In genomic region chr5:181163487-181164075, GRCh38 we compare ENCODE assay signal across 11 cellular contexts. TPM values are rescaled to one million over a fixed set of nuclear protein-coding genes. Genes with fewer than 3 reads are reported as not detected.
DNase-seq lines count a peak whose midpoint lies in the region; ATAC-seq and TF ChIP-seq lines count a peak whose summit lies in the region.
"Had no signal": no experiment of that assay in that cellular context is flagged by ENCODE, and none has a peak within 500 bp of the region (broad histone marks: within the 10 kb centered on the region; RNA-seq: fewer than 3 reads in every experiment).

No MANE protein-coding gene starts in this region.

- H2BK120ac ChIP-seq in IMR-90 (ENCODE audit: low read depth, low read length): no peak overlapping the region

- H3K36me3 Mint-ChIP-seq in activated naive CD8-positive, alpha-beta T cell: no peaks in the 10 kb centered on the region
- H3K36me3 Mint-ChIP-seq in naive B cell: peaks cover 0 to under 1% of the 10 kb centered on the region in 2 donors

- H4K8ac ChIP-seq in IMR-90 (ENCODE audit: low read depth in 2 of 2, low read length in 2 of 2): no peak overlapping the region

- no peaks in the 10 kb centered on the region for H3K27me3 Mint-ChIP-seq in activated naive CD8-positive, alpha-beta T cell
- peaks cover 14 to 55% (median 54%) of the 10 kb centered on the region in 3 donors for H3K27me3 Mint-ChIP-seq in naive B cell

- peaks cover 4% of the 10 kb centered on the region for H3K4me1 ChIP-seq in IMR-90 (ENCODE audit: control insufficient read depth, insufficient read depth, low read length)

- no peak overlapping the region for H3K27ac ChIP-seq in IMR-90 (ENCODE audit: insufficient read depth, low read length)

- H3K9ac ChIP-seq in IMR-90 (ENCODE audit: low read depth, low read length): no peak overlapping the region

- intact Hi-C loops in IMR-90 (cut with micrococcal nuclease): no loop called here

- peak; percentile 24 for DNase-seq in GM10248 (ENCODE audit: extremely low spot score)
- no peak for DNase-seq in IMR-90
- no peak for DNase-seq in naive B cell
- no peak for DNase-seq in NCI-H2171 (lab: John Stamatoyannopoulos, UW)
- no peak for DNase-seq in epidermal melanocyte (ENCODE audit: insufficient read length, low spot score)
- no peak for DNase-seq in activated gamma-delta T cell treated with Interleukin-2 at 50 U/mL for 16 hours
- DNase-seq: kidney had no signal

- H3K9me3 Mint-ChIP-seq in activated naive CD8-positive, alpha-beta T cell (ENCODE audit: low read depth): no peaks in the 10 kb centered on the region
- peaks cover 0 to 27% (median 10%) of the 10 kb centered on the region in 7 donors for H3K9me3 Mint-ChIP-seq in naive B cell

- H4K5ac ChIP-seq in IMR-90 (ENCODE audit: low read depth, low read length): no peak overlapping the region; the same call in 1 of the 2 replicates

- peak overlapping the region; percentile 12; the same call in 1 of the 2 replicates for H3K4me3 ChIP-seq in IMR-90 (ENCODE audit: insufficient read depth, low read depth, low read length)
- H3K4me3 ChIP-seq: HAP-1 had no signal

- peak overlapping the region; percentile 42 for H2AK9ac ChIP-seq in IMR-90 (replicated peaks; ENCODE audit: low read depth, low read length, poor library complexity)

- no TSS peak for BruUV-seq in IMR-90 (replicated peaks; lab: Mats Ljungman, UMichigan)

- 33% methylated on average over 10 of the region's 16 CpGs; no CpG with 5 or more reads in 1 of the 2 experiments for WGBS in IMR-90 (ENCODE audit: extremely low coverage in 2 of 2, insufficient read length in 1 of 2), 2 experiments

- TF ChIP-seq POLR2A in IMR-90 (IDR thresholded peaks at IDR 0.05; ENCODE audit: low read depth, low read length): no peak

- no peak overlapping the region for H3K18ac ChIP-seq in IMR-90 (ENCODE audit: low read depth, low read length)

- no peak overlapping the region for H4K91ac ChIP-seq in IMR-90 (ENCODE audit: insufficient read depth, low read depth, low read length)

- H3K4me2 ChIP-seq in IMR-90 (ENCODE audit: low read depth, low read length): peak overlapping the region; percentile 56; the same call in 1 of the 2 replicates

- no peaks in the 10 kb centered on the region for H3K27me3 ChIP-seq in IMR-90 (ENCODE audit: control insufficient read depth, insufficient read depth, low read length)

- peak overlapping the region; percentile 86 for H3K4me3 Mint-ChIP-seq in activated naive CD8-positive, alpha-beta T cell
- peak overlapping the region in 6 of 8 donors; percentile 40 to 94 (median 91) for H3K4me3 Mint-ChIP-seq in naive B cell

- no peak overlapping the region for H3K56ac ChIP-seq in IMR-90 (ENCODE audit: extremely low read depth, insufficient read depth, low read length)

- H3K14ac ChIP-seq in IMR-90 (replicated peaks; ENCODE audit: low read depth, low read length): no peak overlapping the region; the same call in 1 of the 2 replicates

- in situ Hi-C loops in IMR-90 (cut with MboI; ENCODE audit: low sequenced_read_pairs): no loop called here

- H2AFZ ChIP-seq in IMR-90 (replicated peaks; ENCODE audit: low read length, poor library complexity): peak overlapping the region; percentile 85

- no peaks in the 10 kb centered on the region for H4K20me1 ChIP-seq in IMR-90 (ENCODE audit: insufficient read depth, low read length)

- H2BK20ac ChIP-seq in IMR-90 (ENCODE audit: low read depth, low read length): no peak overlapping the region

- peak overlapping the region; percentile 97 for H3K27ac Mint-ChIP-seq in activated naive CD8-positive, alpha-beta T cell
- H3K27ac Mint-ChIP-seq in naive B cell: peak overlapping the region in 3 of 6 donors; percentile 9 to 97 (median 80)

- dilution Hi-C loops in IMR-90 (cut with HindIII; ENCODE audit: low sequenced_read_pairs, unreplicated experiment): no loop called here

- peaks cover 3% of the 10 kb centered on the region for H3K9me1 ChIP-seq in IMR-90 (ENCODE audit: insufficient read depth, low read length)

- TF ChIP-seq CTCF in GM10248 (IDR thresholded peaks at IDR 0.05; ENCODE audit: control extremely low read depth, extremely low read depth, low read depth, missing control alignments) (no peak), IMR-90 (conservative IDR thresholded peaks at IDR 0.05; ENCODE audit: low read depth, low read length) (no peak)

- H2BK5ac ChIP-seq in IMR-90 (ENCODE audit: low read depth, low read length, poor library complexity, severe bottlenecking): no peak overlapping the region

- ATAC-seq in IMR-90 (ENCODE audit: low read depth) (peak; percentile 2), naive B cell (ENCODE audit: low read depth in 2 of 2) (no peak), GM19397 (IDR thresholded peaks at IDR 0.05; ENCODE audit: unreplicated experiment) (no peak)

- POLR2A ChIA-PET in GM10248 (lab: Yijun Ruan, JAX) (no interaction called here), IMR-90 (lab: Charles Lee; ENCODE audit: unreplicated experiment) (no interaction called here)

- no peak overlapping the region for H3K23ac ChIP-seq in IMR-90 (ENCODE audit: low read depth, low read length)

- CTCF ChIA-PET in GM10248 (lab: Yijun Ruan, JAX) (interaction anchor here (0.9 to 1.6 kb wide), 5 partner anchors 14 to 59 kb away, joined by 3 to 8 read pairs (median 4); no protein-coding TSS in a partner anchor), IMR-90 (lab: Yijun Ruan, JAX) (interaction anchor here (0.6 kb wide), 1 partner anchor 1615 kb away, joined by 3 read pairs; no protein-coding TSS in a partner anchor)

- TF ChIP-seq RAD21 in IMR-90 (IDR thresholded peaks at IDR 0.05; ENCODE audit: low read length): no peak

- no peak overlapping the region for H2BK15ac ChIP-seq in IMR-90 (ENCODE audit: low read depth, low read length)

- H3K4ac ChIP-seq in IMR-90 (ENCODE audit: low read depth, low read length): no peak overlapping the region

- no peak overlapping the region for H2AK5ac ChIP-seq in IMR-90 (ENCODE audit: low read depth, low read length)

- H3K36me3 ChIP-seq in IMR-90 (ENCODE audit: control insufficient read depth, insufficient read depth, low read length): no peaks in the 10 kb centered on the region
- H3K36me3 ChIP-seq: HAP-1 had no signal

- H3K79me1 ChIP-seq in IMR-90 (ENCODE audit: low read depth in 1 of 2, low read length in 2 of 2): no peaks in the 10 kb centered on the region

- H3K9me3 ChIP-seq in IMR-90 (ENCODE audit: control insufficient read depth, insufficient read depth, low read length): no peaks in the 10 kb centered on the region
- H3K9me3 ChIP-seq: HAP-1 had no signal

- peaks cover 65% of the 10 kb centered on the region for H3K4me1 Mint-ChIP-seq in activated naive CD8-positive, alpha-beta T cell (ENCODE audit: low read depth)
- H3K4me1 Mint-ChIP-seq in naive B cell: peaks cover 20 to 64% (median 29%) of the 10 kb centered on the region in 3 donors

TF ChIP-seq in IMR-90, 13 proteins besides CTCF, POLR2A, EP300 and RAD21:
- no peak for TF ChIP-seq ELK1 (IDR thresholded peaks at IDR 0.05; ENCODE audit: borderline replicate concordance, low read depth, low read length)
- TF ChIP-seq MXI1 (IDR thresholded peaks at IDR 0.05; ENCODE audit: borderline replicate concordance, low read depth, low read length): no peak
- TF ChIP-seq CHD1 (IDR thresholded peaks at IDR 0.05; ENCODE audit: low read depth, low read length): no peak
- no peak for TF ChIP-seq FOS (IDR thresholded peaks at IDR 0.05; ENCODE audit: low read depth, low read length)
- 0 out of 2 replicates have a peak, but pooled peaks have one; percentile 0 for TF ChIP-seq CEBPB (IDR thresholded peaks at IDR 0.05; ENCODE audit: low read depth, low read length)
- TF ChIP-seq SMC3 (IDR thresholded peaks at IDR 0.05; ENCODE audit: low read depth, low read length): no peak
TF ChIP-seq in IMR-90: peak in this region for 1.

RNA-seq across cellular contexts. Expression of gene OR2V2, which starts 16.2 kb away (rescaled TPM):
- not detected in 2 replicates for total RNA-seq in IMR-90 (2012; rRNA removed)
- not detected in 2 replicates for polyA plus RNA-seq in IMR-90 (2012; rRNA removed)
- polyA plus RNA-seq in IMR-90 (2012; cell fraction: cytosol; rRNA removed): not detected in 2 replicates
- polyA plus RNA-seq in IMR-90 (2012; cell fraction: nucleus; rRNA removed; ENCODE audit: low replicate concordance): not detected in 2 replicates
- not detected for polyA plus RNA-seq in naive B cell (ENCODE audit: low read depth in 6 of 6)
- total RNA-seq: kidney, NCI-H460 had no signal

RNA-seq across cellular contexts. Expression of gene OR2V1, which starts 32.6 kb away (rescaled TPM):
- not detected in 2 replicates for total RNA-seq in IMR-90 (2012; rRNA removed)
- polyA plus RNA-seq in IMR-90 (2012; rRNA removed) (not detected in 2 replicates), naive B cell (ENCODE audit: low read depth in 6 of 6) (not detected)
- not detected in 2 replicates for polyA plus RNA-seq in IMR-90 (2012; cell fraction: cytosol; rRNA removed)
- not detected in 2 replicates for polyA plus RNA-seq in IMR-90 (2012; cell fraction: nucleus; rRNA removed; ENCODE audit: low replicate concordance)
- total RNA-seq: kidney, NCI-H460 had no signal

RNA-seq across cellular contexts. Expression of gene TRIM7, which starts 41.4 kb away (rescaled TPM):
- total RNA-seq in IMR-90 (2012; rRNA removed): 0.54 and 0.83 TPM in 2 replicates
- polyA plus RNA-seq in IMR-90 (2012; rRNA removed) (1.0 and 1.3 TPM in 2 replicates), naive B cell (ENCODE audit: low read depth in 6 of 6) (under 1 TPM in 3 of 6 donors, not detected in 3; 0.09 to 0.27 (median 0.24) TPM)
- 1.6 and 1.8 TPM in 2 replicates for polyA plus RNA-seq in IMR-90 (2012; cell fraction: cytosol; rRNA removed)
- 0.76 and 1.6 TPM in 2 replicates for polyA plus RNA-seq in IMR-90 (2012; cell fraction: nucleus; rRNA removed; ENCODE audit: low replicate concordance)

RNA-seq across cellular contexts. Expression of gene TRIM41, which starts 59.5 kb away (rescaled TPM):
- 5.9 and 6.9 TPM in 2 replicates for total RNA-seq in IMR-90 (2012; rRNA removed)
- polyA plus RNA-seq in IMR-90 (2012; rRNA removed) (15.7 and 16.9 TPM in 2 replicates), naive B cell (ENCODE audit: low read depth in 6 of 6) (1 to 10 TPM in 3 of 6 donors, under 1 TPM in 3; 0.40 to 1.6 (median 1.0) TPM)
- polyA plus RNA-seq in IMR-90 (2012; cell fraction: cytosol; rRNA removed): 9.6 and 12.6 TPM in 2 replicates
- polyA plus RNA-seq in IMR-90 (2012; cell fraction: nucleus; rRNA removed; ENCODE audit: low replicate concordance): 63.1 and 67.0 TPM in 2 replicates
